15 cellular contexts compared by ENCODE assay signal in genomic region chr1:25006770-25007169, GRCh38.
DNase-seq lines count a peak whose midpoint lies in the region; ATAC-seq and TF ChIP-seq lines count a peak whose summit lies in the region.
"Had no signal": no experiment of that assay in that cellular context is flagged by ENCODE, and none has a peak within 500 bp of the region (broad histone marks: within the 10 kb centered on the region; RNA-seq: fewer than 3 reads in every experiment).

No MANE protein-coding gene starts in this region.

- H3K4me3 ChIP-seq in choroid plexus epithelial cell (ENCODE audit: low read depth, low read length), result no peak overlapping the region
- H3K4me3 ChIP-seq in MG63, result no peak overlapping the region
- H3K4me3 ChIP-seq: dorsolateral prefrontal cortex, mucosa of descending colon had no signal

- intact Hi-C loops in Right ventricle myocardium inferior (cut with DNase I), result no loop called here
- intact Hi-C loops in cardiac septum (cut with DNase I), result no loop called here

- H3K4me1 Mint-ChIP-seq in stimulated activated naive B cell treated with anti-CD40 and anti-IgM and Interleukin-4, amounts not matched to agents 10 μg/mL and 1 μg/mL and 100 μg/mL, for 72 hours, result peaks cover 32 to 66% of the 10 kb centered on the region in 2 donors

- peaks cover 0 to 5% of the 10 kb centered on the region in 2 donors for H3K9me3 Mint-ChIP-seq in stimulated activated naive B cell treated with anti-CD40 and anti-IgM and Interleukin-4, amounts not matched to agents 10 μg/mL and 1 μg/mL and 100 μg/mL, for 72 hours
- H3K9me3 Mint-ChIP-seq: CD4-positive, CD25-positive, alpha-beta regulatory T cell had no signal

- H3K36me3 ChIP-seq in MG63, result no peaks in the 10 kb centered on the region

- peak overlapping the region; percentile 39 for H3K27ac Mint-ChIP-seq in stimulated activated naive B cell treated with anti-CD40 and anti-IgM and Interleukin-4, amounts not matched to agents 10 μg/mL and 1 μg/mL and 100 μg/mL, for 72 hours

- H3K4me3 Mint-ChIP-seq in stimulated activated naive B cell treated with anti-CD40 and anti-IgM and Interleukin-4, amounts not matched to agents 10 μg/mL and 1 μg/mL and 100 μg/mL, for 72 hours, result no peak overlapping the region

- H3K27me3 ChIP-seq in MG63, result no peaks in the 10 kb centered on the region

- peaks cover 0 to 6% of the 10 kb centered on the region in 2 donors for H3K27me3 Mint-ChIP-seq in stimulated activated naive B cell treated with anti-CD40 and anti-IgM and Interleukin-4, amounts not matched to agents 10 μg/mL and 1 μg/mL and 100 μg/mL, for 72 hours
- H3K27me3 Mint-ChIP-seq: CD4-positive, CD25-positive, alpha-beta regulatory T cell had no signal

- H3K36me3 Mint-ChIP-seq in stimulated activated naive B cell treated with anti-CD40 and anti-IgM and Interleukin-4, amounts not matched to agents 10 μg/mL and 1 μg/mL and 100 μg/mL, for 72 hours, result peaks cover 0 to 4% of the 10 kb centered on the region in 2 donors
- H3K36me3 Mint-ChIP-seq: CD4-positive, CD25-positive, alpha-beta regulatory T cell had no signal

- peak; percentile 54 for DNase-seq in Right ventricle myocardium inferior (ENCODE audit: missing footprints)
- no peak for DNase-seq in cardiac septum (ENCODE audit: low spot score)
- DNase-seq in NCI-H2227 treated with DMSO at 0.1 percent for 48 hours (lab: John Stamatoyannopoulos, UW), result peak; percentile 19
- DNase-seq in choroid plexus epithelial cell (ENCODE audit: low read depth), result peak; percentile 80
- DNase-seq in stimulated activated naive B cell treated with anti-CD40 and anti-IgM and Interleukin-4, amounts not matched to agents 10 μg/mL and 1 μg/mL and 100 μg/mL, for 72 hours, result no peak
- DNase-seq in NCI-H1694 (lab: John Stamatoyannopoulos, UW), result no peak
- no peak for DNase-seq in MG63
- DNase-seq: activated naive CD4-positive, alpha-beta T cell treated with anti-CD3 and anti-CD28 coated beads, Interleukin-2, amount 50 U/mL, for 16 hours; NCI-H2081; T-helper 9 cell had no signal

- no peak for TF ChIP-seq CTCF in choroid plexus epithelial cell (conservative IDR thresholded peaks at IDR 0.05; ENCODE audit: low read depth, low read length)

- H3K9me3 ChIP-seq in MG63, result no peaks in the 10 kb centered on the region
- H3K9me3 ChIP-seq: mucosa of descending colon had no signal

- ATAC-seq in Right ventricle myocardium inferior (no peak), HG03521 (IDR thresholded peaks at IDR 0.05; ENCODE audit: unreplicated experiment) (no peak)
- ATAC-seq in stimulated activated naive B cell treated with anti-CD40 and anti-IgM and Interleukin-4, amounts not matched to agents 10 μg/mL and 1 μg/mL and 100 μg/mL, for 72 hours (replicated peaks), result no peak
- ATAC-seq: Panc1 had no signal

Comparison
In these comparisons a context has a peak if more than half of its experiments do, and no peak if none do; other contexts are left out.
1. DNase-seq: peak in Right ventricle myocardium inferior (single experiment), NCI-H2227 treated with DMSO at 0.1 percent for 48 hours (single experiment) and choroid plexus epithelial cell (single experiment); none in cardiac septum (single experiment), stimulated activated naive B cell treated with anti-CD40 and anti-IgM and Interleukin-4, amounts not matched to agents 10 μg/mL and 1 μg/mL and 100 μg/mL, for 72 hours (single experiment), NCI-H1694 (single experiment) and MG63 (single experiment).